ENCODE assay signal across 15 cellular contexts in the genomic region with DNA sequence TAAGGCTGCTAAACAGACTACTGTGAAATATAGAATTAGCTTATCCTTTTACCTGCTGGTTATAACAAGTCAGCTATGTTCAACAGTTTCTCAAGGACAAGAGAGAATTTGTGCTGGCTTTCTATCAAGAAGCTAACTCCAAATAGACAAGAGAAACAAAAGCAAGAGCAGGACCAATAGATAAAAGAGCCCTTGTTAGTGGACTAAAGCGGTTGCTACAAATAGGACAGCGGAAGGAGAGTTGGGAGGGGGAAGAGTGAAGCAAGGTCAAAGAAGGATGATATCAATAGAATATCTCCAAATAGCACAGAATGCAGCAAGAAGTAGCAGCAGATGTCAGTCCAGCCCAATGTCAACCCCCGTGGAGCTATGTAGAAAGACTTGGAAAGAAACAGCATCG.
"Had no signal": no experiment of that assay in that cellular context is flagged by ENCODE, and none has a peak within 500 bp of the region (broad histone marks: within the 10 kb centered on the region; RNA-seq: fewer than 3 reads in every experiment).

No MANE protein-coding gene starts in this region.

- H3K4me1 ChIP-seq: adrenal gland had no signal

- H3K9me3 ChIP-seq: adrenal gland had no signal

- H3K27ac ChIP-seq: adrenal gland, cardiac muscle cell had no signal

- H3K4me3 ChIP-seq: adrenal gland, cardiac muscle cell, smooth muscle cell had no signal

- DNase-seq: activated B cell treated with CpG ODN at 0.5 μM for 24 hours; activated CD4-positive, alpha-beta memory T cell treated with anti-CD3 and anti-CD28 coated beads for 36 hours; activated CD4-positive, alpha-beta T cell treated with anti-CD3 and anti-CD28 coated beads for 4 hours; activated gamma-delta T cell treated with Interleukin-2 at 50 U/mL for 16 hours; activated T-cell treated with anti-CD3 and anti-CD28 coated beads for 4 hours; adrenal gland; endodermal cell; kidney glomerular epithelial cell; mesenchymal stem cell; naive thymus-derived CD4-positive, alpha-beta T cell; stimulated activated CD4-positive, alpha-beta T cell treated with anti-CD3 and anti-CD28 coated beads, Interleukin-4, amount 100 ng/mL, for 1 hour had no signal

- H3K27me3 ChIP-seq: adrenal gland, cardiac muscle cell had no signal

- H3K36me3 ChIP-seq: adrenal gland, cardiac muscle cell had no signal

- ATAC-seq: activated naive CD4-positive, alpha-beta T cell treated with anti-CD3 and anti-CD28 coated beads, Interleukin-2, amount 50 U/mL, for 72 hours; naive thymus-derived CD4-positive, alpha-beta T cell; sciatic nerve had no signal
